8 cellular contexts compared by ENCODE assay signal in genomic region chr3:138389841-138390581, GRCh38. TPM values are rescaled to one million over a fixed set of nuclear protein-coding genes. Genes with fewer than 3 reads are reported as not detected.
DNase-seq lines count a peak whose midpoint lies in the region; ATAC-seq and TF ChIP-seq lines count a peak whose summit lies in the region.

No MANE protein-coding gene starts in this region.

- H3K4me3 Mint-ChIP-seq in CD14-positive monocyte = no peak overlapping the region

- H3K27ac Mint-ChIP-seq in CD14-positive monocyte = peak overlapping the region in 2 of 7 donors; percentile 46 to 56

- peaks cover 0 to 2% (median 0%) of the 10 kb centered on the region in 7 donors for H3K9me3 Mint-ChIP-seq in CD14-positive monocyte

- TF ChIP-seq CTCF in astrocyte of the cerebellum (IDR thresholded peaks at IDR 0.05; ENCODE audit: low read depth, low read length, missing control alignments) = no peak
- no peak for TF ChIP-seq CTCF in CD14-positive monocyte (IDR thresholded peaks at IDR 0.05)

- no peak for TF ChIP-seq POLR2A in GM18505 (IDR thresholded peaks at IDR 0.05; ENCODE audit: borderline replicate concordance, extremely low read depth, insufficient read depth, insufficient read length)

- no peaks in the 10 kb centered on the region for H3K36me3 Mint-ChIP-seq in CD14-positive monocyte

- ATAC-seq in GM18505 (IDR thresholded peaks at IDR 0.05; ENCODE audit: unreplicated experiment) = no peak

- in situ Hi-C loops in astrocyte of the cerebellum (cut with HindIII; ENCODE audit: low sequenced_read_pairs) = no loop called here

- peak; percentile 78 for DNase-seq in HK-2 (ENCODE audit: unreplicated experiment)
- DNase-seq in astrocyte of the cerebellum (ENCODE audit: low read depth) = peak; percentile 76
- peak; percentile 87 for DNase-seq in hepatic stellate cell (ENCODE audit: low spot score)
- peak; percentile 29 for DNase-seq in superior temporal gyrus (ENCODE audit: extremely low spot score)
- no peak for DNase-seq in CD14-positive monocyte (ENCODE audit: low spot score)
- no peak for DNase-seq in hippocampal formation (lab: John Stamatoyannopoulos, UW)
- DNase-seq in GM19238 (ENCODE audit: insufficient read length, low spot score) = no peak

- H3K4me3 ChIP-seq in astrocyte of the cerebellum (ENCODE audit: low read depth, low read length) = no peak overlapping the region

- intact Hi-C loops in CD14-positive monocyte (cut with micrococcal nuclease) = no loop called here

- peaks cover 0 to 7% (median 2%) of the 10 kb centered on the region in 3 donors for H3K27me3 Mint-ChIP-seq in CD14-positive monocyte (ENCODE audit: low read depth in 3 of 3)

- peaks cover 2% of the 10 kb centered on the region for H3K4me1 Mint-ChIP-seq in CD14-positive monocyte

RNA-seq across cellular contexts. Expression of gene MRAS, which starts 41.6 kb away (rescaled TPM):
- polyA plus RNA-seq in CD14-positive monocyte = 1 to 10 TPM; 6.2 to 8.3 TPM

RNA-seq across cellular contexts. Expression of gene ESYT3, which starts 44.4 kb away (rescaled TPM):
- polyA plus RNA-seq in CD14-positive monocyte = not detected

Comparison
In these comparisons a context has a peak if more than half of its experiments do, and no peak if none do; other contexts are left out.
1. DNase-seq: peak in HK-2 (single experiment), astrocyte of the cerebellum (single experiment), hepatic stellate cell (single experiment) and superior temporal gyrus (single experiment); none in CD14-positive monocyte (single experiment), hippocampal formation (0 of 2) and GM19238 (single experiment).